In the genomic region with DNA sequence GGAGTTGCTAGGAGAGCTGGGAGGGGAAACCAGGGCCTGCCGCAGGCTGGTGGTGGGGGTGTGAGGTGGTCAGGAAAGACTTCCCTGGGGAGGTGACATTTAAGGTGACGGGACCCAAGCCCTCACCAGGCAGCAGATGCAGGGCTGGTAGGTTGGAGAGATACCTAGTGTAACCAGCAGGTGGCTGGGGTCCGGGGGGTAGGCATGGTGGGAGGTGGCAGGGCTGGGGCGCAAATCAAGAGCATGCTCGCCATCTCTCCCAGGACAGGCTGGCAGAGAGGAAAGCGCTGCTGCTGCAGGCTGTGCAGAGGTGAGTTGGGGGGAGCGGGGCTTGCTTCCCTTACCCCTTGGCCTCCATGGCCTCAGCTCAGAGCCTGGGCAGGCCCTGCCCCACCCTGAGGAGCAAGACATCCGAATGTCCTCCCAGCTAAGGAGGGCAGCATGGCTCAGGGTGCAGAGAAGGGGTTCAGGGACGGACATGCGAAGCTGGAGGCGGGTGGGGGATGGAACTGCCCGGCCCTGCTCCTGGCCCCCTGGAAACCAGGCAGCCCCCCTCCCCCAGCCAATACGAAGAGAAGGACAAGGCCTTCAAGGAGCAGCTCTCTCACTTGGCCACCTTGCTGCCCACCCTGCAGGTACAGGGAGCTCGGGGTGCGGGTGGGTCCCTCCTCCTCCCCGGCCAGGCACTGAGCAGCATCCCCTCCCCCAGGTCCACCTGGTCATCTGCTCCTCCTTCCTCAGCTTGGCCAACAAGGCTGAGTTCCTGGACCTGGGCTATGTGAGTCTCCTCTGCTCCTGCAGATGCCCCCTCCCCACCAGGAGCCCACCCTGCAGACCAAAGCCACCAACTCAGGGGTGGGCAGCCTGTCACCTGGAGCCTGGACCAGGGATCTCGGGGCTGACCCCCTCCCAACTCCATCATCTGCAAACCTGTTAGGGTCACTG, we compare ENCODE assay signal across 9 cellular contexts. TPM values are rescaled to one million over a fixed set of nuclear protein-coding genes. Genes with fewer than 3 reads are reported as not detected.
DNase-seq lines count a peak whose midpoint lies in the region; ATAC-seq and TF ChIP-seq lines count a peak whose summit lies in the region.
"Had no signal": no experiment of that assay in that cellular context is flagged by ENCODE, and none has a peak within 500 bp of the region (broad histone marks: within the 10 kb centered on the region; RNA-seq: fewer than 3 reads in every experiment).

No MANE protein-coding gene starts in this region.

- H3K4me1 ChIP-seq in osteoblast (ENCODE audit: insufficient read depth, low read length) = no peaks in the 10 kb centered on the region

- H2AFZ ChIP-seq in osteoblast (ENCODE audit: low read length) = no peak overlapping the region

- H3K9me3 ChIP-seq in osteoblast (ENCODE audit: low read depth, low read length) = no peaks in the 10 kb centered on the region

- H4K20me1 ChIP-seq in osteoblast (ENCODE audit: insufficient read depth, low read length) = no peaks in the 10 kb centered on the region

- TF ChIP-seq CTCF in cardiac fibroblast (IDR thresholded peaks at IDR 0.05; ENCODE audit: low read depth, low read length) (peak; percentile 17), osteoblast (IDR thresholded peaks at IDR 0.05; ENCODE audit: extremely low read depth, low read depth, low read length) (no peak)

- no peaks in the 10 kb centered on the region for H3K79me2 ChIP-seq in osteoblast (ENCODE audit: insufficient read depth, low read length)

- H3K27me3 ChIP-seq in osteoblast (ENCODE audit: insufficient read depth, low read length) = no peaks in the 10 kb centered on the region

- peak; percentile 21 for DNase-seq in DMS53 (lab: John Stamatoyannopoulos, UW)
- DNase-seq in DMS53 treated with DMSO at 0.1 percent for 48 hours (lab: John Stamatoyannopoulos, UW; ENCODE audit: unreplicated experiment) = no peak
- peak; percentile 75 for DNase-seq in NAMALWA (ENCODE audit: low spot score)
- DNase-seq in cardiac fibroblast (ENCODE audit: low read depth in 2 of 2) = no peak
- DNase-seq in osteoblast (ENCODE audit: insufficient read length, low spot score, missing footprints) = peak; percentile 85
- DNase-seq in NCI-H1417 (lab: John Stamatoyannopoulos, UW) = no peak

- H3K4me3 ChIP-seq in cardiac fibroblast (replicated peaks in 1 of 2; ENCODE audit: low read depth in 2 of 2, low read length in 2 of 2) (peak overlapping the region; percentile 30 to 36), osteoblast (ENCODE audit: insufficient read depth, low read length) (peak overlapping the region; percentile 64)

- H3K4me2 ChIP-seq in osteoblast (ENCODE audit: insufficient read depth, low read length) = peak overlapping the region; percentile 79

- H3K36me3 ChIP-seq in osteoblast (ENCODE audit: insufficient read depth, low read length) = peaks cover 3% of the 10 kb centered on the region

- ATAC-seq in HG02642 (IDR thresholded peaks at IDR 0.05; ENCODE audit: poor library complexity, unreplicated experiment) = no peak
- no peak for ATAC-seq in HG03439 (IDR thresholded peaks at IDR 0.05; ENCODE audit: unreplicated experiment)

- H3K27ac ChIP-seq in osteoblast (ENCODE audit: low read depth, low read length) = no peak overlapping the region

RNA-seq across cellular contexts. Expression of a gene that starts 4.0 kb away (rescaled TPM):
- 10.6 and 42.7 TPM in 2 replicates for total RNA-seq in osteoblast

RNA-seq across cellular contexts. Expression of a gene that starts 10.5 kb away (rescaled TPM):
- 93.0 and 99.3 TPM in 2 replicates for total RNA-seq in osteoblast

RNA-seq across cellular contexts. Expression of a gene that starts 25.8 kb away (rescaled TPM):
- 60.8 and 63.6 TPM in 2 replicates for total RNA-seq in osteoblast

RNA-seq across cellular contexts. Expression of a gene that starts 29.8 kb away (rescaled TPM):
- total RNA-seq in osteoblast = under 0.01 TPM in 1 of 2 replicates, not detected in the other

RNA-seq across cellular contexts. Expression of a gene that starts 34.0 kb away (rescaled TPM):
- not detected in 2 replicates for total RNA-seq in osteoblast
- total RNA-seq: lung microvascular endothelial cell had no signal

Comparison
In these comparisons a context has a peak if more than half of its experiments do, and no peak if none do; other contexts are left out.
1. DNase-seq: peak in DMS53 (single experiment), NAMALWA (single experiment) and osteoblast (single experiment); none in DMS53 treated with DMSO at 0.1 percent for 48 hours (single experiment), cardiac fibroblast (0 of 2) and NCI-H1417 (0 of 3).